Comparison of ENCODE assay signal across 1 cellular context in genomic region chr19:17969096-17969792, GRCh38.
TF ChIP-seq lines count a peak whose summit lies in the region.

No MANE protein-coding gene starts in this region.

TF ChIP-seq in K562, 482 proteins besides CTCF, POLR2A, EP300 and RAD21:
- TF ChIP-seq ETV6 (IDR thresholded peaks at IDR 0.05; ENCODE audit: borderline replicate concordance in 1 of 2, low read depth in 2 of 2, low read length in 1 of 2) (no peak), ETV6 (CRISPR knock-in tag; IDR thresholded peaks at IDR 0.05; ENCODE audit: borderline replicate concordance) (no peak), CBFB (CRISPR knock-in tag; IDR thresholded peaks at IDR 0.05) (no peak), ZNF165 (CRISPR knock-in tag; IDR thresholded peaks at IDR 0.05; ENCODE audit: borderline replicate concordance) (no peak), IFI16 (CRISPR knock-in tag; IDR thresholded peaks at IDR 0.05) (no peak), CEBPG (CRISPR knock-in tag; IDR thresholded peaks at IDR 0.05) (0 out of 2 replicates have a peak, but pooled peaks have one; percentile 22), CEBPG (tag; conservative IDR thresholded peaks at IDR 0.05 in 1 of 2, IDR thresholded peaks at IDR 0.05 in 1 of 2) (no peak), DEAF1 (CRISPR knock-in tag; IDR thresholded peaks at IDR 0.05) (no peak), KDM5B (IDR thresholded peaks at IDR 0.05; ENCODE audit: insufficient replicate concordance, low read depth, low read length) (no peak), LARP7 (IDR thresholded peaks at IDR 0.05) (no peak), HNRNPLL (IDR thresholded peaks at IDR 0.05; ENCODE audit: low read depth, low read length, poor library complexity, severe bottlenecking) (no peak), MYC (IDR thresholded peaks at IDR 0.05; ENCODE audit: low read depth, low read length) (no peak), MYC (CRISPR knock-in tag; IDR thresholded peaks at IDR 0.05; ENCODE audit: borderline replicate concordance, low read depth) (no peak), XRCC4 (IDR thresholded peaks at IDR 0.05; ENCODE audit: extremely low read depth, insufficient read depth, insufficient read length) (no peak), SNAPC5 (CRISPR knock-in tag; IDR thresholded peaks at IDR 0.05) (no peak), GTF2A2 (tag; IDR thresholded peaks at IDR 0.05) (0 out of 2 replicates have a peak, but pooled peaks have one; percentile 32), TEAD1 (CRISPR knock-in tag; IDR thresholded peaks at IDR 0.05) (peak in 1 of 2 experiments; percentile 57; a peak in 1 of 4 replicates), ZNF143 (CRISPR knock-in tag; IDR thresholded peaks at IDR 0.05) (peak; percentile 28; the same call in 1 of the 2 replicates), PHB (CRISPR knock-in tag; IDR thresholded peaks at IDR 0.05) (no peak), MEF2D (tag; conservative IDR thresholded peaks at IDR 0.05; ENCODE audit: low read depth) (no peak), TRIM28 (IDR thresholded peaks at IDR 0.05) (no peak), RAD51 (IDR thresholded peaks at IDR 0.05; ENCODE audit: borderline replicate concordance, low read depth) (no peak)
TF ChIP-seq in K562: peak in this region for 4.
